Comparison of ENCODE assay signal across 13 cellular contexts in genomic region chr2:213101109-213101508, GRCh38.
"Had no signal": no experiment of that assay in that cellular context is flagged by ENCODE, and none has a peak within 500 bp of the region (broad histone marks: within the 10 kb centered on the region; RNA-seq: fewer than 3 reads in every experiment).

No MANE protein-coding gene starts in this region.

- H3K9me3 Mint-ChIP-seq: activated B cell treated with CpG ODN at 0.5 μM for 24 hours; activated naive CD4-positive, alpha-beta T cell treated with anti-CD3 and anti-CD28 coated beads, Interleukin-2, amount 10 ng/mL, durations not matched to agents 7 days and 5 days; T-helper 2 cell treated with Interferon-gamma antibody and Interleukin-4, amounts not matched to agents 5 μg/mL and 100 μg/mL, for 36 hours had no signal

- H3K4me3 ChIP-seq: coronary artery, ovary, sigmoid colon, tibial nerve, uterus had no signal

- H3K27me3 ChIP-seq: ovary, sigmoid colon, tibial nerve, uterus had no signal

- H3K27ac Mint-ChIP-seq: activated B cell treated with CpG ODN at 0.5 μM for 24 hours; activated CD4-positive, alpha-beta T cell treated with anti-CD3 and anti-CD28 coated beads, Interleukin-2, amount 10 ng/mL, durations not matched to agents 7 days and 5 days; activated naive CD4-positive, alpha-beta T cell treated with anti-CD3 and anti-CD28 coated beads, Interleukin-2, amount 10 ng/mL, durations not matched to agents 7 days and 5 days; T-helper 2 cell treated with Interferon-gamma antibody and Interleukin-4, amounts not matched to agents 5 μg/mL and 100 μg/mL, for 36 hours had no signal

- H3K4me1 ChIP-seq: sigmoid colon, uterus had no signal

- H3K36me3 ChIP-seq: ovary, sigmoid colon, tibial nerve, uterus had no signal

- DNase-seq: activated B cell treated with CpG ODN at 0.5 μM for 24 hours; activated CD4-positive, alpha-beta T cell treated with anti-CD3 and anti-CD28 coated beads, Interleukin-2, amount 10 ng/mL, durations not matched to agents 7 days and 5 days; activated naive CD4-positive, alpha-beta T cell treated with anti-CD3 and anti-CD28 coated beads, Interleukin-2, amount 10 ng/mL, durations not matched to agents 7 days and 5 days; caudate nucleus; foreskin fibroblast; left colon; ovary; sigmoid colon; stimulated activated CD4-positive, alpha-beta T cell treated with anti-CD3 and anti-CD28 coated beads, Interleukin-1b, Interleukin-23, amount 100 ng/mL, for 48 hours; uterus had no signal

- H3K9me3 ChIP-seq: ovary, sigmoid colon, tibial nerve, uterus had no signal

- H3K36me3 Mint-ChIP-seq: activated naive CD4-positive, alpha-beta T cell treated with anti-CD3 and anti-CD28 coated beads, Interleukin-2, amount 10 ng/mL, durations not matched to agents 7 days and 5 days had no signal

- H3K4me3 Mint-ChIP-seq: activated B cell treated with CpG ODN at 0.5 μM for 24 hours; activated CD4-positive, alpha-beta T cell treated with anti-CD3 and anti-CD28 coated beads, Interleukin-2, amount 10 ng/mL, durations not matched to agents 7 days and 5 days; activated naive CD4-positive, alpha-beta T cell treated with anti-CD3 and anti-CD28 coated beads, Interleukin-2, amount 10 ng/mL, durations not matched to agents 7 days and 5 days; T-helper 2 cell treated with Interferon-gamma antibody and Interleukin-4, amounts not matched to agents 5 μg/mL and 100 μg/mL, for 36 hours had no signal

- H3K27me3 Mint-ChIP-seq: activated B cell treated with CpG ODN at 0.5 μM for 24 hours; activated naive CD4-positive, alpha-beta T cell treated with anti-CD3 and anti-CD28 coated beads, Interleukin-2, amount 10 ng/mL, durations not matched to agents 7 days and 5 days had no signal
